Comparison of ENCODE assay signal across 21 cellular contexts in genomic region chr1:243831463-243831862, GRCh38. TPM values are rescaled to one million over a fixed set of nuclear protein-coding genes. Genes with fewer than 3 reads are reported as not detected.
DNase-seq lines count a peak whose midpoint lies in the region; ATAC-seq, FAIRE-seq and TF ChIP-seq lines count a peak whose summit lies in the region.
"Had no signal": no experiment of that assay in that cellular context is flagged by ENCODE, and none has a peak within 500 bp of the region (broad histone marks: within the 10 kb centered on the region; RNA-seq: fewer than 3 reads in every experiment).

No MANE protein-coding gene starts in this region.

- H3K4me1 Mint-ChIP-seq in activated CD4-positive, alpha-beta T cell treated with anti-CD3 and anti-CD28 coated beads for 36 hours, result peaks cover 39% of the 10 kb centered on the region
- H3K4me1 Mint-ChIP-seq in astrocyte (ENCODE audit: low read depth, unreplicated experiment), result peaks cover 9% of the 10 kb centered on the region
- H3K4me1 Mint-ChIP-seq in neural crest cell, result no peaks in the 10 kb centered on the region

- no peak overlapping the region for H2AFZ ChIP-seq in astrocyte (ENCODE audit: low read depth, low read length)
- H2AFZ ChIP-seq: GM23248 had no signal

- FAIRE-seq in GM19239 (lab: Jason Lieb, UNC) (peak; percentile 39), astrocyte (lab: Jason Lieb, UNC) (no peak)
- FAIRE-seq: RCC 7860 had no signal

- no peak overlapping the region for H3K27ac ChIP-seq in astrocyte (ENCODE audit: low read depth, low read length)
- H3K27ac ChIP-seq: GM23248, HL-60, KMS-11 had no signal

- intact Hi-C loops in activated CD4-positive, alpha-beta T cell treated with anti-CD3 and anti-CD28 coated beads for 36 hours (cut with DNase I, micrococcal nuclease), result loop anchor here in 1 of 2 experiments (1.0 kb wide), 1 partner anchor 19 kb away; the partner anchor contains the start of gene AKT3

- no peaks in the 10 kb centered on the region for H3K9me3 ChIP-seq in astrocyte (ENCODE audit: insufficient read depth, low read depth, low read length)

- H3K79me2 ChIP-seq in astrocyte (ENCODE audit: insufficient read depth, low read length), result peaks cover 74% of the 10 kb centered on the region

- H3K9me3 Mint-ChIP-seq in activated CD4-positive, alpha-beta T cell treated with anti-CD3 and anti-CD28 coated beads for 36 hours (ENCODE audit: low read depth), result peaks cover 10% of the 10 kb centered on the region
- H3K9me3 Mint-ChIP-seq in astrocyte (ENCODE audit: unreplicated experiment), result peaks cover 2% of the 10 kb centered on the region
- peaks cover 12% of the 10 kb centered on the region for H3K9me3 Mint-ChIP-seq in neural crest cell

- H3K36me3 ChIP-seq in astrocyte (ENCODE audit: insufficient read depth, low read length), result no peaks in the 10 kb centered on the region

- H3K36me3 Mint-ChIP-seq in activated CD4-positive, alpha-beta T cell treated with anti-CD3 and anti-CD28 coated beads for 36 hours (ENCODE audit: low read depth), result peaks cover 30% of the 10 kb centered on the region
- H3K36me3 Mint-ChIP-seq in astrocyte (ENCODE audit: low read depth, unreplicated experiment) (peaks cover 9% of the 10 kb centered on the region), neural crest cell (ENCODE audit: low read depth) (peaks cover 23% of the 10 kb centered on the region)

- no peak overlapping the region for H3K9ac ChIP-seq in astrocyte (ENCODE audit: low read length)
- H3K9ac ChIP-seq: GM23248, KMS-11 had no signal

- H3K4me3 Mint-ChIP-seq in activated CD4-positive, alpha-beta T cell treated with anti-CD3 and anti-CD28 coated beads for 36 hours, result no peak overlapping the region
- H3K4me3 Mint-ChIP-seq in astrocyte (ENCODE audit: unreplicated experiment), result no peak overlapping the region
- no peak overlapping the region for H3K4me3 Mint-ChIP-seq in neural crest cell
- H3K4me3 Mint-ChIP-seq: B cell had no signal

- TF ChIP-seq CTCF in astrocyte (IDR thresholded peaks at IDR 0.05; ENCODE audit: insufficient read depth, low read depth, low read length) (no peak), neural crest cell (conservative IDR thresholded peaks at IDR 0.05) (no peak)

- CTCF ChIA-PET in activated CD4-positive, alpha-beta T cell treated with anti-CD3 and anti-CD28 coated beads for 36 hours (lab: Charles Lee), result interaction anchor here (0.7 kb wide), 1 partner anchor 298 kb away, joined by 3 read pairs; no protein-coding TSS in a partner anchor

- peak overlapping the region; percentile 48 for H3K27ac Mint-ChIP-seq in activated CD4-positive, alpha-beta T cell treated with anti-CD3 and anti-CD28 coated beads for 36 hours
- H3K27ac Mint-ChIP-seq in astrocyte (ENCODE audit: unreplicated experiment) (peak overlapping the region; percentile 64), neural crest cell (ENCODE audit: unreplicated experiment) (peak overlapping the region; percentile 28)
- H3K27ac Mint-ChIP-seq: B cell; CD4-positive, CD25-positive, alpha-beta regulatory T cell had no signal

- no peaks in the 10 kb centered on the region for H3K27me3 Mint-ChIP-seq in activated CD4-positive, alpha-beta T cell treated with anti-CD3 and anti-CD28 coated beads for 36 hours
- no peaks in the 10 kb centered on the region for H3K27me3 Mint-ChIP-seq in astrocyte (ENCODE audit: low read depth, unreplicated experiment)
- H3K27me3 Mint-ChIP-seq in neural crest cell (ENCODE audit: low read depth), result no peaks in the 10 kb centered on the region
- H3K27me3 Mint-ChIP-seq: B cell; CD4-positive, CD25-positive, alpha-beta regulatory T cell had no signal

- no peak for DNase-seq in activated CD4-positive, alpha-beta T cell treated with anti-CD3 and anti-CD28 coated beads for 36 hours
- DNase-seq in activated CD4-positive, alpha-beta T cell treated with anti-CD3 and anti-CD28 coated beads for 1 hour, result no peak
- DNase-seq in GM19239 (ENCODE audit: insufficient read length, low spot score), result no peak
- no peak for DNase-seq in astrocyte (ENCODE audit: low read depth)
- DNase-seq in neural crest cell (ENCODE audit: low read depth, low spot score), result no peak
- DNase-seq in midbrain (lab: John Stamatoyannopoulos, UW), result no peak
- DNase-seq in GF-D8 (lab: John Stamatoyannopoulos, UW), result no peak
- DNase-seq: 8988T; CD4-positive, CD25-positive, alpha-beta regulatory T cell; COR-L47; GM23248; HCEC 1CT; MV-4-11; NCI-H1694 treated with DMSO at 0.1 percent for 48 hours; NCI-H510A; NCI-H748 treated with DMSO at 0.1 percent for 48 hours had no signal

- POLR2A ChIA-PET in activated CD4-positive, alpha-beta T cell treated with anti-CD3 and anti-CD28 coated beads for 36 hours (lab: Charles Lee), result no interaction called here

- H4K20me1 ChIP-seq in astrocyte (ENCODE audit: insufficient read depth, low read length), result peaks cover 9% of the 10 kb centered on the region

- no peaks in the 10 kb centered on the region for H3K4me1 ChIP-seq in astrocyte (ENCODE audit: insufficient read depth, low read length)

- H3K4me3 ChIP-seq in astrocyte (ENCODE audit: insufficient read depth, low read depth, low read length), result no peak overlapping the region
- H3K4me3 ChIP-seq: GM23248 had no signal

- ATAC-seq in activated CD4-positive, alpha-beta T cell treated with anti-CD3 and anti-CD28 coated beads for 36 hours, result peak; percentile 78
- ATAC-seq in HG03442 (IDR thresholded peaks at IDR 0.05; ENCODE audit: unreplicated experiment), result no peak

- no peak overlapping the region for H3K4me2 ChIP-seq in astrocyte (ENCODE audit: low read length)
- H3K4me2 ChIP-seq: KMS-11 had no signal

- H3K27me3 ChIP-seq in astrocyte (ENCODE audit: insufficient read depth, low read length), result no peaks in the 10 kb centered on the region

RNA-seq across cellular contexts. Expression of gene AKT3, which starts 18.6 kb away (rescaled TPM):
- 10 to 100 TPM; 29.3 to 34.6 TPM for total RNA-seq in activated CD4-positive, alpha-beta T cell treated with anti-CD3 and anti-CD28 coated beads for 36 hours
- total RNA-seq in astrocyte (62.2 and 64.5 TPM in 2 replicates), neural crest cell (38.2 and 41.3 TPM in 2 replicates)
